20 cellular contexts compared by ENCODE assay signal in genomic region chr19:38563475-38563874, GRCh38. TPM values are rescaled to one million over a fixed set of nuclear protein-coding genes. Genes with fewer than 3 reads are reported as not detected.
A peak's percentile ranks its signal among the peaks of the same experiment; 100 is the strongest.
DNase-seq lines count a peak whose midpoint lies in the region; ATAC-seq and TF ChIP-seq lines count a peak whose summit lies in the region.
"Had no signal": no experiment of that assay in that cellular context is flagged by ENCODE, and none has a peak within 500 bp of the region (broad histone marks: within the 10 kb centered on the region; RNA-seq: fewer than 3 reads in every experiment).

No MANE protein-coding gene starts in this region.

- H3K9me3 Mint-ChIP-seq in effector memory CD8-positive, alpha-beta T cell, result no peaks in the 10 kb centered on the region
- no peaks in the 10 kb centered on the region for H3K9me3 Mint-ChIP-seq in stimulated activated memory B cell treated with anti-CD40 and anti-IgM and Interleukin-4, amounts not matched to agents 10 μg/mL and 1 μg/mL and 100 μg/mL, for 72 hours
- peaks cover 0 to 8% (median 2%) of the 10 kb centered on the region in 7 donors for H3K9me3 Mint-ChIP-seq in CD14-positive monocyte
- H3K9me3 Mint-ChIP-seq: CD8-positive, alpha-beta memory T cell had no signal

- H3K27ac ChIP-seq in right atrium auricular region (no peak overlapping the region), Karpas-422 (ENCODE audit: low read length) (no peak overlapping the region)
- H3K27ac ChIP-seq: 22Rv1, GM23248 had no signal

- peak; percentile 3 for DNase-seq in left ventricle myocardium superior
- no peak for DNase-seq in right atrium auricular region (ENCODE audit: low spot score)
- peak; percentile 40 for DNase-seq in Karpas-422
- no peak for DNase-seq in effector memory CD8-positive, alpha-beta T cell
- DNase-seq in erythroblast (lab: John Stamatoyannopoulos, UW), result no peak
- no peak for DNase-seq in CD14-positive monocyte (ENCODE audit: low spot score)
- DNase-seq in ACHN, result no peak
- DNase-seq: C1 segment of cervical spinal cord; CD4-positive, CD25-positive, alpha-beta regulatory T cell; CD8-positive, alpha-beta memory T cell; DMS 273 treated with DMSO at 0.1 percent for 48 hours; DMS79; EL; GDM1; GM23248; H7; HCEC 1CT had no signal

- intact Hi-C loops in left ventricle myocardium superior (cut with micrococcal nuclease), result no loop called here
- intact Hi-C loops in CD14-positive monocyte (cut with micrococcal nuclease), result no loop called here

- no peak for ATAC-seq in left ventricle myocardium superior
- no peak for ATAC-seq in effector memory CD8-positive, alpha-beta T cell (replicated peaks)
- ATAC-seq in stimulated activated memory B cell treated with anti-CD40 and anti-IgM and Interleukin-4, amounts not matched to agents 10 μg/mL and 1 μg/mL and 100 μg/mL, for 72 hours, result no peak
- ATAC-seq: GM12878 had no signal

- H3K27me3 Mint-ChIP-seq in effector memory CD8-positive, alpha-beta T cell, result no peaks in the 10 kb centered on the region
- peaks cover 40% of the 10 kb centered on the region for H3K27me3 Mint-ChIP-seq in stimulated activated memory B cell treated with anti-CD40 and anti-IgM and Interleukin-4, amounts not matched to agents 10 μg/mL and 1 μg/mL and 100 μg/mL, for 72 hours
- H3K27me3 Mint-ChIP-seq in CD14-positive monocyte (ENCODE audit: low read depth in 3 of 3), result peaks cover 36 to 53% (median 49%) of the 10 kb centered on the region in 3 donors

- TF ChIP-seq POLR2A in erythroblast (IDR thresholded peaks at IDR 0.05; ENCODE audit: low read length), result no peak

- no peaks in the 10 kb centered on the region for H3K79me2 ChIP-seq in Karpas-422 (ENCODE audit: low read length)

- no peak overlapping the region for H2AFZ ChIP-seq in Karpas-422 (ENCODE audit: low read length)
- H2AFZ ChIP-seq: GM23248 had no signal

- H3K27ac Mint-ChIP-seq in effector memory CD8-positive, alpha-beta T cell, result peak overlapping the region; percentile 46 to 65
- peak overlapping the region; percentile 28 for H3K27ac Mint-ChIP-seq in stimulated activated memory B cell treated with anti-CD40 and anti-IgM and Interleukin-4, amounts not matched to agents 10 μg/mL and 1 μg/mL and 100 μg/mL, for 72 hours
- H3K27ac Mint-ChIP-seq in CD14-positive monocyte, result peak overlapping the region in 1 of 7 donors; percentile 31

- no peaks in the 10 kb centered on the region for H4K20me1 ChIP-seq in Karpas-422 (ENCODE audit: insufficient read depth, low read depth, low read length)

- H3K36me3 ChIP-seq in right atrium auricular region, result no peaks in the 10 kb centered on the region
- H3K36me3 ChIP-seq in Karpas-422 (ENCODE audit: insufficient read depth, low read length), result no peaks in the 10 kb centered on the region

- H3K4me3 Mint-ChIP-seq in effector memory CD8-positive, alpha-beta T cell, result no peak overlapping the region
- H3K4me3 Mint-ChIP-seq in stimulated activated memory B cell treated with anti-CD40 and anti-IgM and Interleukin-4, amounts not matched to agents 10 μg/mL and 1 μg/mL and 100 μg/mL, for 72 hours, result no peak overlapping the region
- H3K4me3 Mint-ChIP-seq in CD14-positive monocyte, result no peak overlapping the region

- no peak overlapping the region for H3K9ac ChIP-seq in Karpas-422 (ENCODE audit: low read length)
- H3K9ac ChIP-seq: GM23248 had no signal

- H3K4me2 ChIP-seq in Karpas-422 (ENCODE audit: low read depth, low read length, poor library complexity, severe bottlenecking), result no peak overlapping the region

- no peaks in the 10 kb centered on the region for H3K27me3 ChIP-seq in right atrium auricular region
- H3K27me3 ChIP-seq in Karpas-422 (ENCODE audit: low read length), result no peaks in the 10 kb centered on the region

- peaks cover 3% of the 10 kb centered on the region for H3K36me3 Mint-ChIP-seq in effector memory CD8-positive, alpha-beta T cell (ENCODE audit: insufficient read depth)
- H3K36me3 Mint-ChIP-seq in stimulated activated memory B cell treated with anti-CD40 and anti-IgM and Interleukin-4, amounts not matched to agents 10 μg/mL and 1 μg/mL and 100 μg/mL, for 72 hours, result no peaks in the 10 kb centered on the region
- H3K36me3 Mint-ChIP-seq in CD14-positive monocyte, result no peaks in the 10 kb centered on the region
- H3K36me3 Mint-ChIP-seq: CD4-positive, CD25-positive, alpha-beta regulatory T cell; CD8-positive, alpha-beta memory T cell had no signal

- H3K9me2 ChIP-seq in Karpas-422 (replicated peaks; ENCODE audit: insufficient read depth, low read length), result no peaks in the 10 kb centered on the region

- in situ Hi-C loops in ACHN (cut with HindIII; ENCODE audit: low pct_ligation_motif_present, low pct_unique_long_range_greater_than_20kb, low sequenced_read_pairs), result no loop called here

- TF ChIP-seq CTCF in right atrium auricular region (IDR thresholded peaks at IDR 0.05) (no peak), CD14-positive monocyte (IDR thresholded peaks at IDR 0.05) (no peak)

- H3K4me3 ChIP-seq in right atrium auricular region (no peak overlapping the region), Karpas-422 (ENCODE audit: low read length) (no peak overlapping the region)
- H3K4me3 ChIP-seq: GM12878, GM23248 had no signal

- peaks cover 35 to 45% of the 10 kb centered on the region in 2 donors for H3K4me1 Mint-ChIP-seq in effector memory CD8-positive, alpha-beta T cell (ENCODE audit: low read depth in 2 of 2)
- peaks cover 46% of the 10 kb centered on the region for H3K4me1 Mint-ChIP-seq in stimulated activated memory B cell treated with anti-CD40 and anti-IgM and Interleukin-4, amounts not matched to agents 10 μg/mL and 1 μg/mL and 100 μg/mL, for 72 hours
- H3K4me1 Mint-ChIP-seq in CD14-positive monocyte, result peaks cover 10% of the 10 kb centered on the region

- H3K9me3 ChIP-seq in right atrium auricular region, result no peaks in the 10 kb centered on the region
- no peaks in the 10 kb centered on the region for H3K9me3 ChIP-seq in Karpas-422 (ENCODE audit: low read length)

- no peaks in the 10 kb centered on the region for H3K4me1 ChIP-seq in right atrium auricular region
- peaks cover 53% of the 10 kb centered on the region for H3K4me1 ChIP-seq in Karpas-422 (ENCODE audit: low read length)

RNA-seq across cellular contexts. Expression of gene MAP4K1, which starts 54.3 kb away (rescaled TPM):
- total RNA-seq in left ventricle myocardium superior, result 1.8 TPM
- total RNA-seq in right atrium auricular region, result 1 to 10 TPM in 1 of 2 donors, under 1 TPM in 1; 0.83 to 4.2 TPM
- total RNA-seq in Karpas-422 (2014; rRNA removed; shearing (Covaris generic); ENCODE audit: low replicate concordance), result 262 and 352 TPM in 2 replicates
- 10 to 100 TPM; 19.8 to 22.4 TPM for polyA plus RNA-seq in CD14-positive monocyte
- total RNA-seq: GM23248 had no signal

RNA-seq across cellular contexts. Expression of gene EIF3K, which starts 55.5 kb away (rescaled TPM):
- total RNA-seq in left ventricle myocardium superior (674 TPM), right atrium auricular region (100 to 1,000 TPM; 716 to 786 TPM)
- 474 and 745 TPM in 2 replicates for total RNA-seq in Karpas-422 (2014; rRNA removed; shearing (Covaris generic); ENCODE audit: low replicate concordance)
- 100 to 1,000 TPM; 326 to 381 TPM for polyA plus RNA-seq in CD14-positive monocyte

Comparison
In these comparisons a context has a peak if more than half of its experiments do, and no peak if none do; other contexts are left out.
1. DNase-seq: peak in left ventricle myocardium superior (single experiment) and Karpas-422 (single experiment); none in right atrium auricular region (single experiment), effector memory CD8-positive, alpha-beta T cell (0 of 3), erythroblast (0 of 2), CD14-positive monocyte (single experiment) and ACHN (single experiment).
2. RNA of gene MAP4K1, which starts 54.3 kb away (total RNA-seq): 262 to 352 TPM in Karpas-422; 0.83 to 4.2 TPM in right atrium auricular region and 1.8 TPM in left ventricle myocardium superior (single experiment); every median in the first group is over 10 times any median in the second.